In the genomic region with DNA sequence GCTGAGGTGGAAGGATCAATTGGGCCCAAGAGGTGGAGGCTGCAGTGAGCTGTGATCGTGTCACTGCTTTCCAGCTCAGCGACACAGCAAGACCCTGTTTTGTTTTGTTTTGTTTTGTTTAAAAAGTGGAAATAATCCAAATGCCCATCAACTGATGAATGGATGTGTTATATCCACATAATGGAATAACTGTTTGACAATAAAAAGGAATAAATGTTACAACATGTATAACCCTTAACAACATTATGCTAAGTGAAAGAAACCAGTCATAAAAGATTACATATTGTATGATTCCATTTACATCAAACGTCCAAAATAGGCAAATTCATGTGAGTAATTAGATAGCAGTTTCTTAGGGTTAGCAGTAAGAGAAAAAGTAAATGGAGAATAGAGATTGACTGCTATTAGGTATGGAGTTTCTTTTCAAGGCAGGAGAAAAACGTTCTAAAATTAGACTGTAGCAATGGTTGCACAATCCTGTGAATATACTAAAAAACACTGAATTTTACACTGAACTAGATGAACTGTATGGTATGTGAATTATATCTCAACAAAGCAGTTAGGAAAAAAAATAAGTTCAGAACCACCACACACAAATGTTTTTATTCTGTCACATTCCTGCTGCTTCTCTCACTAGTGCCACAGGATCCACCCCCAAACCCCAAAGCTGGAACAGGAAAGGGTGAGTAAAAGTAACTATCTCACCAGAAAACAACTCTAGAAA, we compare ENCODE assay signal across 12 cellular contexts. TPM values are rescaled to one million over a fixed set of nuclear protein-coding genes. Genes with fewer than 3 reads are reported as not detected.
A peak's percentile ranks its signal among the peaks of the same experiment; 100 is the strongest.
DNase-seq lines count a peak whose midpoint lies in the region; ATAC-seq, FAIRE-seq and TF ChIP-seq lines count a peak whose summit lies in the region.
"Had no signal": no experiment of that assay in that cellular context is flagged by ENCODE, and none has a peak within 500 bp of the region (broad histone marks: within the 10 kb centered on the region; RNA-seq: fewer than 3 reads in every experiment).

No MANE protein-coding gene starts in this region.

- no TSS peak for BruUV-seq in MCF 10A (replicated peaks; lab: Mats Ljungman, UMichigan)

- peak overlapping the region; percentile 46 for H3K9ac ChIP-seq in mesenchymal stem cell (ENCODE audit: low read length)

- H3K79me1 ChIP-seq in mesenchymal stem cell (replicated peaks; ENCODE audit: low read length, poor library complexity, severe bottlenecking) = peaks cover 4% of the 10 kb centered on the region

- no peak overlapping the region for H3K18ac ChIP-seq in mesenchymal stem cell (ENCODE audit: low read depth in 1 of 2, low read length in 2 of 2)

- no peaks in the 10 kb centered on the region for H3K9me3 Mint-ChIP-seq in MCF 10A (ENCODE audit: unreplicated experiment)
- H3K9me3 Mint-ChIP-seq: type B pancreatic cell had no signal

- intact Hi-C loops in MCF 10A (cut with micrococcal nuclease) = no loop called here

- no peak for FAIRE-seq in urothelium cell line (lab: Jason Lieb, UNC)

- H3K4me3 Mint-ChIP-seq in MCF 10A (ENCODE audit: unreplicated experiment) = peak overlapping the region; percentile 3
- H3K4me3 Mint-ChIP-seq: type B pancreatic cell had no signal

- H3K4ac ChIP-seq in mesenchymal stem cell (ENCODE audit: low read depth in 1 of 2, low read length in 2 of 2) = no peak overlapping the region

- H2BK15ac ChIP-seq in mesenchymal stem cell (ENCODE audit: low read depth, poor library complexity, severe bottlenecking) = no peak overlapping the region

- H3K27ac Mint-ChIP-seq in MCF 10A (ENCODE audit: low read depth, unreplicated experiment) = peak overlapping the region; percentile 63
- H3K27ac Mint-ChIP-seq: type B pancreatic cell had no signal

- H3K9me3 ChIP-seq in mesenchymal stem cell (ENCODE audit: control insufficient read depth, low read length) (no peaks in the 10 kb centered on the region), upper lobe of left lung (no peaks in the 10 kb centered on the region)
- H3K9me3 ChIP-seq: right lobe of liver had no signal

- H3K36me3 ChIP-seq in ACC112 (ENCODE audit: insufficient read depth, low read length) (0 out of 2 replicates have a peak, but pooled peaks cover 5% of the 10 kb centered on the region), mesenchymal stem cell (ENCODE audit: control insufficient read depth in 1 of 2, insufficient read depth in 2 of 2, low read depth in 1 of 2, low read length in 2 of 2) (peaks cover 0 to 3% of the 10 kb centered on the region in 2 experiments), upper lobe of left lung (no peaks in the 10 kb centered on the region)
- H3K36me3 ChIP-seq: right lobe of liver had no signal

- H3K14ac ChIP-seq in mesenchymal stem cell (ENCODE audit: low read length in 2 of 2) = no peak overlapping the region

- no peak overlapping the region for H3K23ac ChIP-seq in mesenchymal stem cell (ENCODE audit: low read length in 2 of 2)

- no peak overlapping the region for H3K4me2 ChIP-seq in mesenchymal stem cell (ENCODE audit: low read length, poor library complexity, severe bottlenecking)

- H3K4me1 Mint-ChIP-seq in MCF 10A (ENCODE audit: insufficient read depth, unreplicated experiment) = peaks cover 65% of the 10 kb centered on the region

- no peak for TF ChIP-seq POLR2A in upper lobe of left lung (IDR thresholded peaks at IDR 0.05)

- no peak overlapping the region for H2AFZ ChIP-seq in ACC112 (ENCODE audit: low read length, unreplicated experiment)
- no peak overlapping the region for H2AFZ ChIP-seq in mesenchymal stem cell (ENCODE audit: low read depth, low read length)

- H3K4me1 ChIP-seq in ACC112 (ENCODE audit: control insufficient read depth, insufficient read depth, low read length, unreplicated experiment) = peaks cover 37% of the 10 kb centered on the region
- H3K4me1 ChIP-seq in mesenchymal stem cell (ENCODE audit: control insufficient read depth, insufficient read depth, low read depth, low read length) = peaks cover 6% of the 10 kb centered on the region
- peaks cover 39 to 70% (median 60%) of the 10 kb centered on the region in 4 donors for H3K4me1 ChIP-seq in upper lobe of left lung

- H2BK5ac ChIP-seq in mesenchymal stem cell (ENCODE audit: low read depth, low read length, poor library complexity, severe bottlenecking) = no peak overlapping the region

- ATAC-seq in upper lobe of left lung (ENCODE audit: low FRiP score in 2 of 2) = no peak

- 68% methylated on average over 4 of the region's 4 CpGs for WGBS in mesenchymal stem cell
- WGBS in upper lobe of left lung, 2 donors = 41 to 44% methylated on average over 4 of the region's 4 CpGs

- H3K27ac ChIP-seq in ACC112 (ENCODE audit: low read depth, low read length) (peak overlapping the region; percentile 27), mesenchymal stem cell (ENCODE audit: low read length, poor library complexity, severe bottlenecking) (no peak overlapping the region), upper lobe of left lung (peak overlapping the region in 2 of 4 donors; percentile 23 to 42)
- H3K27ac ChIP-seq: HL-60, right lobe of liver had no signal

- H2BK120ac ChIP-seq in mesenchymal stem cell (ENCODE audit: low read depth, low read length) = no peak overlapping the region

- H3K27me3 ChIP-seq in ACC112 (ENCODE audit: insufficient read depth, low read length) (no peaks in the 10 kb centered on the region), mesenchymal stem cell (ENCODE audit: control insufficient read depth in 1 of 2, insufficient read depth in 1 of 2, low read length in 2 of 2) (no peaks in the 10 kb centered on the region), upper lobe of left lung (no peaks in the 10 kb centered on the region)
- H3K27me3 ChIP-seq: right lobe of liver had no signal

- H2AK5ac ChIP-seq in mesenchymal stem cell (ENCODE audit: low read length, severe bottlenecking) = no peak overlapping the region

- peaks cover 93% of the 10 kb centered on the region for H3K79me2 ChIP-seq in ACC112 (ENCODE audit: control insufficient read depth, insufficient read depth, low read length, unreplicated experiment)

- POLR2A ChIA-PET in MCF 10A (lab: Yijun Ruan, JAX) = interaction anchor here (1.7 to 2.3 kb wide), 3 partner anchors 13 to 36 kb away, joined by 4 to 14 read pairs (median 7); no protein-coding TSS in a partner anchor

- H2BK12ac ChIP-seq in mesenchymal stem cell (ENCODE audit: low read length in 2 of 2) = no peak overlapping the region

- CTCF ChIA-PET in MCF 10A (lab: Yijun Ruan, JAX) = interaction anchor here (0.6 to 2.1 kb wide), 2 partner anchors 137 to 146 kb away, joined by 5 to 6 read pairs; no protein-coding TSS in a partner anchor

- H3K36me3 Mint-ChIP-seq in MCF 10A (ENCODE audit: insufficient read depth, unreplicated experiment) = no peaks in the 10 kb centered on the region

- TF ChIP-seq CTCF in MCF 10A (IDR thresholded peaks at IDR 0.05; ENCODE audit: unreplicated experiment) (no peak), upper lobe of left lung (IDR thresholded peaks at IDR 0.05) (no peak)

- H3K4me3 ChIP-seq in ACC112 (ENCODE audit: low read depth, low read length) (peak overlapping the region; percentile 11; the same call in 1 of the 2 replicates), mesenchymal stem cell (ENCODE audit: insufficient read depth in 1 of 2, low read depth in 1 of 2, low read length in 2 of 2) (no peak overlapping the region), upper lobe of left lung (no peak overlapping the region)
- H3K4me3 ChIP-seq: right lobe of liver had no signal

- H3K27me3 Mint-ChIP-seq in MCF 10A (ENCODE audit: insufficient read depth, unreplicated experiment) = no peaks in the 10 kb centered on the region
- H3K27me3 Mint-ChIP-seq: type B pancreatic cell had no signal

- no peak for TF ChIP-seq EP300 in upper lobe of left lung (IDR thresholded peaks at IDR 0.05)

- no peak overlapping the region for H4K8ac ChIP-seq in mesenchymal stem cell (ENCODE audit: low read length)

- H4K91ac ChIP-seq in mesenchymal stem cell (ENCODE audit: low read length) = no peak overlapping the region

- DNase-seq in HT1080 (ENCODE audit: low read depth) (peak; percentile 14), MCF 10A (ENCODE audit: unreplicated experiment) (peak; percentile 11), mesenchymal stem cell (peak; percentile 51), urothelium cell line (ENCODE audit: low spot score) (no peak), SHP77 treated with DMSO at 0.1 percent for 48 hours (lab: John Stamatoyannopoulos, UW) (no peak), GOT3 (lab: John Stamatoyannopoulos, UW) (no peak), upper lobe of left lung (no peak)
- DNase-seq: hippocampal formation, right lobe of liver had no signal

RNA-seq across cellular contexts. Expression of gene FOXJ3, which starts 15.7 kb away (rescaled TPM):
- total RNA-seq in HT1080 (2014; rRNA removed; shearing (Covaris generic)) = 22.7 and 30.6 TPM in 2 replicates
- 26.9 and 33.3 TPM in 2 replicates for polyA plus RNA-seq in HT1080 (2015; cell fraction: cytosol; rRNA removed)
- 62.9 and 66.2 TPM in 2 replicates for polyA plus RNA-seq in HT1080 (2015; cell fraction: nucleus; rRNA removed)
- total RNA-seq in MCF 10A (2022) (42.2 and 43.7 TPM in 2 replicates), upper lobe of left lung (10 to 100 TPM; 21.6 to 81.4 (median 39.3) TPM)
- 22.6 TPM for polyA plus RNA-seq in mesenchymal stem cell (2013, experiment 1 of 2)
- polyA plus RNA-seq in mesenchymal stem cell (2013, experiment 2 of 2) = 22.7 TPM

Comparison
In these comparisons a context has a peak if more than half of its experiments do, and no peak if none do; other contexts are left out.
1. DNase-seq: peak in HT1080 (single experiment), MCF 10A (single experiment) and mesenchymal stem cell (single experiment); none in urothelium cell line (single experiment), SHP77 treated with DMSO at 0.1 percent for 48 hours (single experiment), GOT3 (single experiment) and upper lobe of left lung (0 of 2).